Comparison of ENCODE assay signal across 8 cellular contexts in the genomic region with DNA sequence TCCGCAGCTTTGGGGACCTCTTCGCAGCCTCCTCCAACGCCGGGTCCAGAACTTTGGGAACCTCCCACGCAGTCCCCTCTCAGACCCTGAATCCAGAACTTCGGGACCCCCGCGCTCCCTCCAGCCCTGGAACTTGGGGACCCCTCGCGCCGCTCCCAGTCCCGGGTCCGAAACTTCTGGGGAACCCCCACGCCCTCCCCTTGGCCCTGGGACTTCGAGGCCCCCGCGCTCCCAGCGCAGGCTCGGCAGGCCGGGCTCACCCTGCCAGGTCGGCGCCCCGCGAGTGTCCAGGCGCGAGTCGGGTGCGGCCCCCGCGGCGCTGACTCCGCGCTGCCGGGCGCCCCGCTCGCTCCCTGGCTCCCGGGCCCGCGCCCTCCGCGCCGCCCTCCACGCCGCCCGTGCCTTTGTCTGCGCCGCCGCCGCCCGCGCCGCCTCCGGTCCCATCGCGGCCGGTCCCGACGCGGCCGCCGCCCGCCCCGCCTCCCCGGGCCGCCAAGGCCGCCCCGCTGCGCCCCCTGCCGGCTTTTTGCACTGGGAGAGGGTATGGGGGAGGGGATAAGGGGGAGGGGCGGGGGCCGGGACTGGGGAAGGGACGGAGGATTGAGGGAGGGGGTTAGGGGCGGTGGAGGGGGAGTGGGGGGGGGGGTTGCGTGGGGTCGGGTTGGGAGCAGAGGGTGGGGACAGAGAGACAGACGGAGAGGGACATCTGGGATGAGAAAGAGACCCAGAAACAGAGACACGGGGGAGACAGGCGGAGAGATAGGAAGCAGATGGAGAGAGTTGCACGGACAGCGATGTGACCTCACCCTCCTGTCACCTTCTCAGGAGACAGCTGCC. TPM values are rescaled to one million over a fixed set of nuclear protein-coding genes. Genes with fewer than 3 reads are reported as not detected.
DNase-seq lines count a peak whose midpoint lies in the region; ATAC-seq, FAIRE-seq and TF ChIP-seq lines count a peak whose summit lies in the region.

A gene (minus strand): TSS at position 427 of the 837 bp plus-strand sequence. CDS start 2,235 bp downstream, outside the sequence.

- no peak for FAIRE-seq in RCC 7860 (lab: Jason Lieb, UNC)

- DNase-seq in RCC 7860 (ENCODE audit: low spot score) (peak; percentile 8), activated gamma-delta T cell (lab: John Stamatoyannopoulos, UW) (peak; percentile 39), fibroblast of villous mesenchyme (ENCODE audit: low read depth) (peak; percentile 64), nephron progenitor cell (peak; percentile 94), NCI-H128 (lab: John Stamatoyannopoulos, UW; ENCODE audit: unreplicated experiment) (no peak)
- DNase-seq in stimulated activated naive CD8-positive, alpha-beta T cell treated with anti-CD3 and anti-CD28 coated beads, Interleukin-15, Interleukin-2, amounts not matched to agents 100 U/mL and 50 U/mL, for 24 hours: peak; percentile 91

- peaks cover 0 to 29% (median 17%) of the 10 kb centered on the region in 11 experiments; a peak in 13 of 22 replicates for H4K20me1 ChIP-seq in BLaER1 treated with 17β-estradiol and CSF1 and Interleukin-3, amounts not matched to agents 10 nM and 100 nM

- H3K9me3 ChIP-seq in BLaER1 treated with 17β-estradiol and CSF1 and Interleukin-3, amounts not matched to agents 10 nM and 100 nM (replicated peaks in 1 of 11): no peaks in the 10 kb centered on the region
- no peaks in the 10 kb centered on the region for H3K9me3 ChIP-seq in HEK293 (ENCODE audit: control insufficient read depth, insufficient read depth, low read depth, low read length)

- peaks cover 17 to 45% (median 22%) of the 10 kb centered on the region in 10 experiments for H3K4me1 ChIP-seq in BLaER1 treated with 17β-estradiol and CSF1 and Interleukin-3, amounts not matched to agents 10 nM and 100 nM
- peaks cover 2% of the 10 kb centered on the region; the same call in 1 of the 2 replicates for H3K4me1 ChIP-seq in HEK293 (ENCODE audit: control insufficient read depth, insufficient read depth, low read length)

- peak within 1 kb of the TSS; percentile 76 to 99 (median 92) for H3K4me3 ChIP-seq in BLaER1 treated with 17β-estradiol and CSF1 and Interleukin-3, amounts not matched to agents 10 nM and 100 nM
- H3K4me3 ChIP-seq in HEK293 (ENCODE audit: low read depth, low read length) (peak within 1 kb of the TSS; percentile 62), fibroblast of villous mesenchyme (ENCODE audit: low read depth, low read length) (peak within 1 kb of the TSS; percentile 92)

- no peaks in the 10 kb centered on the region for H3K27me3 ChIP-seq in BLaER1 treated with 17β-estradiol and CSF1 and Interleukin-3, amounts not matched to agents 10 nM and 100 nM

- H3K4me1 Mint-ChIP-seq in nephron progenitor cell: peaks cover 31% of the 10 kb centered on the region

- H3K27ac Mint-ChIP-seq in nephron progenitor cell: peak within 1 kb of the TSS; percentile 87

- CTCF ChIA-PET in HEK293 (lab: Yijun Ruan, JAX): interaction anchor here (1.1 kb wide), 1 partner anchor 25 kb away, joined by 3 read pairs; no protein-coding TSS in a partner anchor

- TF ChIP-seq CTCF in HEK293 (tag by site-specific recombination; IDR thresholded peaks at IDR 0.05): no peak
- peak; percentile 13 for TF ChIP-seq CTCF in fibroblast of villous mesenchyme (IDR thresholded peaks at IDR 0.05; ENCODE audit: insufficient read depth, low read depth, low read length)
- no peak for TF ChIP-seq CTCF in nephron progenitor cell (IDR thresholded peaks at IDR 0.05)

- H3K27me3 Mint-ChIP-seq in nephron progenitor cell (ENCODE audit: low read depth, poor library complexity): peaks cover 3% of the 10 kb centered on the region

- peak within 1 kb of the TSS; percentile 90 for H3K4me3 Mint-ChIP-seq in nephron progenitor cell

- H3K4me2 ChIP-seq in BLaER1 treated with 17β-estradiol and CSF1 and Interleukin-3, amounts not matched to agents 10 nM and 100 nM: peak within 1 kb of the TSS; percentile 89 to 99 (median 95)

- peak; percentile 64 for ATAC-seq in stimulated activated naive CD8-positive, alpha-beta T cell treated with anti-CD3 and anti-CD28 coated beads, Interleukin-15, Interleukin-2, amounts not matched to agents 100 U/mL and 50 U/mL, for 24 hours

- H3K36me3 Mint-ChIP-seq in nephron progenitor cell (ENCODE audit: low read depth): peaks cover 23% of the 10 kb centered on the region

- peak within 1 kb of the TSS; percentile 92 to 98 (median 96) for H3K9ac ChIP-seq in BLaER1 treated with 17β-estradiol and CSF1 and Interleukin-3, amounts not matched to agents 10 nM and 100 nM

- peaks cover 18 to 43% (median 27%) of the 10 kb centered on the region in 11 experiments for H3K36me3 ChIP-seq in BLaER1 treated with 17β-estradiol and CSF1 and Interleukin-3, amounts not matched to agents 10 nM and 100 nM
- H3K36me3 ChIP-seq in HEK293 (ENCODE audit: control insufficient read depth in 2 of 2, insufficient read depth in 1 of 2, low read length in 2 of 2): peaks cover 0 to 4% of the 10 kb centered on the region in 2 experiments; a peak in 2 of 3 replicates

- POLR2A ChIA-PET in HEK293 (lab: Yijun Ruan, JAX): no interaction called here

- no peaks in the 10 kb centered on the region for H3K9me3 Mint-ChIP-seq in nephron progenitor cell

- H3K27ac ChIP-seq in BLaER1 treated with 17β-estradiol and CSF1 and Interleukin-3, amounts not matched to agents 10 nM and 100 nM: peak within 1 kb of the TSS; percentile 89 to 97 (median 93)
- H3K27ac ChIP-seq in HEK293 (ENCODE audit: extremely low read depth, low read depth, low read length): peak within 1 kb of the TSS; percentile 53; the same call in 1 of the 2 replicates

TF ChIP-seq in HEK293, 187 proteins besides CTCF, POLR2A, EP300 and RAD21 (continues in another document):
- TF ChIP-seq ZNF335 (tag by site-specific recombination; conservative IDR thresholded peaks at IDR 0.05) (peak; percentile 84), ZNF16 (tag by site-specific recombination; IDR thresholded peaks at IDR 0.05; ENCODE audit: low read depth) (no peak), ZFHX2 (tag by site-specific recombination; conservative IDR thresholded peaks at IDR 0.05) (0 out of 2 replicates have a peak, but pooled peaks have one; percentile 17), ZNF184 (tag by site-specific recombination; IDR thresholded peaks at IDR 0.05) (no peak), SETDB1 (IDR thresholded peaks at IDR 0.05; ENCODE audit: insufficient read length, low read length) (no peak)
- TF ChIP-seq, protein P1, sequence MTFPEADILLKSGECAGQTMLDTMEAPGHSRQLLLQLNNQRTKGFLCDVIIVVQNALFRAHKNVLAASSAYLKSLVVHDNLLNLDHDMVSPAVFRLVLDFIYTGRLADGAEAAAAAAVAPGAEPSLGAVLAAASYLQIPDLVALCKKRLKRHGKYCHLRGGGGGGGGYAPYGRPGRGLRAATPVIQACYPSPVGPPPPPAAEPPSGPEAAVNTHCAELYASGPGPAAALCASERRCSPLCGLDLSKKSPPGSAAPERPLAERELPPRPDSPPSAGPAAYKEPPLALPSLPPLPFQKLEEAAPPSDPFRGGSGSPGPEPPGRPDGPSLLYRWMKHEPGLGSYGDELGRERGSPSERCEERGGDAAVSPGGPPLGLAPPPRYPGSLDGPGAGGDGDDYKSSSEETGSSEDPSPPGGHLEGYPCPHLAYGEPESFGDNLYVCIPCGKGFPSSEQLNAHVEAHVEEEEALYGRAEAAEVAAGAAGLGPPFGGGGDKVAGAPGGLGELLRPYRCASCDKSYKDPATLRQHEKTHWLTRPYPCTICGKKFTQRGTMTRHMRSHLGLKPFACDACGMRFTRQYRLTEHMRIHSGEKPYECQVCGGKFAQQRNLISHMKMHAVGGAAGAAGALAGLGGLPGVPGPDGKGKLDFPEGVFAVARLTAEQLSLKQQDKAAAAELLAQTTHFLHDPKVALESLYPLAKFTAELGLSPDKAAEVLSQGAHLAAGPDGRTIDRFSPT (tag by site-specific recombination; IDR thresholded peaks at IDR 0.05): no peak
- TF ChIP-seq, protein P2, sequence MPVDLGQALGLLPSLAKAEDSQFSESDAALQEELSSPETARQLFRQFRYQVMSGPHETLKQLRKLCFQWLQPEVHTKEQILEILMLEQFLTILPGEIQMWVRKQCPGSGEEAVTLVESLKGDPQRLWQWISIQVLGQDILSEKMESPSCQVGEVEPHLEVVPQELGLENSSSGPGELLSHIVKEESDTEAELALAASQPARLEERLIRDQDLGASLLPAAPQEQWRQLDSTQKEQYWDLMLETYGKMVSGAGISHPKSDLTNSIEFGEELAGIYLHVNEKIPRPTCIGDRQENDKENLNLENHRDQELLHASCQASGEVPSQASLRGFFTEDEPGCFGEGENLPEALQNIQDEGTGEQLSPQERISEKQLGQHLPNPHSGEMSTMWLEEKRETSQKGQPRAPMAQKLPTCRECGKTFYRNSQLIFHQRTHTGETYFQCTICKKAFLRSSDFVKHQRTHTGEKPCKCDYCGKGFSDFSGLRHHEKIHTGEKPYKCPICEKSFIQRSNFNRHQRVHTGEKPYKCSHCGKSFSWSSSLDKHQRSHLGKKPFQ (tag by site-specific recombination; IDR thresholded peaks at IDR 0.05): no peak
- TF ChIP-seq, protein P3, sequence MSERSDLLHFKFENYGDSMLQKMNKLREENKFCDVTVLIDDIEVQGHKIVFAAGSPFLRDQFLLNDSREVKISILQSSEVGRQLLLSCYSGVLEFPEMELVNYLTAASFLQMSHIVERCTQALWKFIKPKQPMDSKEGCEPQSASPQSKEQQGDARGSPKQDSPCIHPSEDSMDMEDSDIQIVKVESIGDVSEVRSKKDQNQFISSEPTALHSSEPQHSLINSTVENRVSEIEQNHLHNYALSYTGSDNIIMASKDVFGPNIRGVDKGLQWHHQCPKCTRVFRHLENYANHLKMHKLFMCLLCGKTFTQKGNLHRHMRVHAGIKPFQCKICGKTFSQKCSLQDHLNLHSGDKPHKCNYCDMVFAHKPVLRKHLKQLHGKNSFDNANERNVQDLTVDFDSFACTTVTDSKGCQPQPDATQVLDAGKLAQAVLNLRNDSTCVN (tag by site-specific recombination; optimal IDR thresholded peaks at IDR 0.05): peak; percentile 40
- TF ChIP-seq, protein P4, sequence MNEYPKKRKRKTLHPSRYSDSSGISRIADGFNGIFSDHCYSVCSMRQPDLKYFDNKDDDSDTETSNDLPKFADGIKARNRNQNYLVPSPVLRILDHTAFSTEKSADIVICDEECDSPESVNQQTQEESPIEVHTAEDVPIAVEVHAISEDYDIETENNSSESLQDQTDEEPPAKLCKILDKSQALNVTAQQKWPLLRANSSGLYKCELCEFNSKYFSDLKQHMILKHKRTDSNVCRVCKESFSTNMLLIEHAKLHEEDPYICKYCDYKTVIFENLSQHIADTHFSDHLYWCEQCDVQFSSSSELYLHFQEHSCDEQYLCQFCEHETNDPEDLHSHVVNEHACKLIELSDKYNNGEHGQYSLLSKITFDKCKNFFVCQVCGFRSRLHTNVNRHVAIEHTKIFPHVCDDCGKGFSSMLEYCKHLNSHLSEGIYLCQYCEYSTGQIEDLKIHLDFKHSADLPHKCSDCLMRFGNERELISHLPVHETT (tag by site-specific recombination; IDR thresholded peaks at IDR 0.05): no peak

RNA-seq across cellular contexts. Expression of the gene that starts here (rescaled TPM):
- 58.3 and 64.1 TPM in 2 replicates for total RNA-seq in fibroblast of villous mesenchyme
